In genomic region chr2:71679481-71679880, GRCh38 we compare ENCODE assay signal across 23 cellular contexts.
DNase-seq lines count a peak whose midpoint lies in the region; ATAC-seq and TF ChIP-seq lines count a peak whose summit lies in the region.
"Had no signal": no experiment of that assay in that cellular context is flagged by ENCODE, and none has a peak within 500 bp of the region (broad histone marks: within the 10 kb centered on the region; RNA-seq: fewer than 3 reads in every experiment).

No MANE protein-coding gene starts in this region.

- DNase-seq in CD14-positive monocyte (ENCODE audit: low spot score) (peak; percentile 5), NCI-H1105 (lab: John Stamatoyannopoulos, UW) (peak; percentile 49), NCI-H345 treated with DMSO at 0.1 percent for 48 hours (lab: John Stamatoyannopoulos, UW; ENCODE audit: unreplicated experiment) (peak; percentile 54), left lung (no peak), glomerular visceral epithelial cell (ENCODE audit: extremely low spot score) (no peak), sciatic nerve (ENCODE audit: low spot score) (no peak)
- DNase-seq in stimulated activated CD4-positive, alpha-beta T cell treated with anti-CD3 and anti-CD28 coated beads, Interleukin-4, amount 100 ng/mL, for 4 hours, result no peak
- DNase-seq: CD4-positive, CD25-positive, alpha-beta regulatory T cell; DMS153; GM23248; HCEC 1CT; Kasumi-1; MM.1S; NCI-H1092 treated with DMSO at 0.1 percent for 48 hours; NCI-H1930; NCI-H69; PC-3 had no signal

- H3K27me3 Mint-ChIP-seq in CD14-positive monocyte (ENCODE audit: low read depth in 3 of 3), result peaks cover 0 to 2% (median 0%) of the 10 kb centered on the region in 3 donors
- H3K27me3 Mint-ChIP-seq: CD4-positive, CD25-positive, alpha-beta regulatory T cell; IgD-negative memory B cell had no signal

- peaks cover 0 to 3% (median 0%) of the 10 kb centered on the region in 7 donors for H3K9me3 Mint-ChIP-seq in CD14-positive monocyte
- H3K9me3 Mint-ChIP-seq: IgD-negative memory B cell had no signal

- no peaks in the 10 kb centered on the region for H3K9me3 ChIP-seq in left lung
- H3K9me3 ChIP-seq: Caco-2, SJSA1 had no signal

- H3K36me3 ChIP-seq in left lung, result peaks cover 0 to 67% of the 10 kb centered on the region in 2 donors

- intact Hi-C loops in CD14-positive monocyte (cut with micrococcal nuclease) (no loop called here), left lung (cut with DNase I) (no loop called here), sciatic nerve (cut with DNase I) (no loop called here)

- no peaks in the 10 kb centered on the region for H3K27me3 ChIP-seq in left lung
- H3K27me3 ChIP-seq: SJSA1 had no signal

- H3K4me1 ChIP-seq in left lung, result no peaks in the 10 kb centered on the region
- H3K4me1 ChIP-seq: Caco-2, SJSA1 had no signal

- H3K4me1 Mint-ChIP-seq in CD14-positive monocyte, result no peaks in the 10 kb centered on the region
- H3K4me1 Mint-ChIP-seq: CD4-positive, CD25-positive, alpha-beta regulatory T cell; IgD-negative memory B cell had no signal

- H3K27ac Mint-ChIP-seq in CD14-positive monocyte, result peak overlapping the region in 1 of 7 donors; percentile 70
- H3K27ac Mint-ChIP-seq: CD4-positive, CD25-positive, alpha-beta regulatory T cell; IgD-negative memory B cell had no signal

- TF ChIP-seq CTCF in CD14-positive monocyte (IDR thresholded peaks at IDR 0.05) (no peak), left lung (IDR thresholded peaks at IDR 0.05) (no peak)

- peaks cover 83% of the 10 kb centered on the region in 2 donors for H3K36me3 Mint-ChIP-seq in CD14-positive monocyte
- H3K36me3 Mint-ChIP-seq: CD4-positive, CD25-positive, alpha-beta regulatory T cell; IgD-negative memory B cell had no signal

- no peak overlapping the region for H3K27ac ChIP-seq in left lung
- H3K27ac ChIP-seq: GM23248, HL-60, RWPE1, SJSA1 had no signal

- no peak overlapping the region for H3K4me3 ChIP-seq in left lung
- H3K4me3 ChIP-seq: GM23248, SJSA1 had no signal

- ATAC-seq in left lung (peak; percentile 28), sciatic nerve (no peak), HG03439 (IDR thresholded peaks at IDR 0.05; ENCODE audit: unreplicated experiment) (no peak)
- ATAC-seq: PC-3 had no signal

- no peak overlapping the region for H3K4me3 Mint-ChIP-seq in CD14-positive monocyte
- H3K4me3 Mint-ChIP-seq: CD4-positive, CD25-positive, alpha-beta regulatory T cell; IgD-negative memory B cell had no signal

Comparison
In these comparisons a context has a peak if more than half of its experiments do, and no peak if none do; other contexts are left out.
1. DNase-seq: peak in CD14-positive monocyte (single experiment), NCI-H1105 (single experiment) and NCI-H345 treated with DMSO at 0.1 percent for 48 hours (single experiment); none in left lung (0 of 2), glomerular visceral epithelial cell (single experiment), stimulated activated CD4-positive, alpha-beta T cell treated with anti-CD3 and anti-CD28 coated beads, Interleukin-4, amount 100 ng/mL, for 4 hours (0 of 2) and sciatic nerve (single experiment).